1 cellular context compared by ENCODE assay signal in the genomic region with DNA sequence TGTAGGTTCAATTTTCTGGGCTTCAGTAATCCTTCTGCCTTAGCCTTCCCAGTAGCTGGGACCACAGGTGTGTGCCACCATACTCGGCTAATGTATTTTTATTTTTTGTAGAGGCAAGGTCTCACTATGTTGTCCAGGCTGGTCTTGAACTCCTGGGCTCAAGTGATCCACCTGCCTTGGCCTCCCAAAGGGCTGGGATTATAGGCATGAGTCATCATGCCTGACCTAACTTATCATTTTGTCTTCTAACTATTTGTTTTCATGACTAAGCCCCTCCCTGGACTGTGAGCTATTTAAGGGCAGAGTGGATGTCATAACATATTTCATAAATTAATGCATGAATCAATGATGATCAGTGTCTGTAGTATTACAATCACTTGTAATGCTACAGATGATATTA.
A peak's percentile ranks its signal among the peaks of the same experiment; 100 is the strongest.
TF ChIP-seq lines count a peak whose summit lies in the region.

No MANE protein-coding gene starts in this region.

TF ChIP-seq in K562, 482 proteins besides CTCF, POLR2A, EP300 and RAD21 (continued from another document):
- TF ChIP-seq, protein P1, sequence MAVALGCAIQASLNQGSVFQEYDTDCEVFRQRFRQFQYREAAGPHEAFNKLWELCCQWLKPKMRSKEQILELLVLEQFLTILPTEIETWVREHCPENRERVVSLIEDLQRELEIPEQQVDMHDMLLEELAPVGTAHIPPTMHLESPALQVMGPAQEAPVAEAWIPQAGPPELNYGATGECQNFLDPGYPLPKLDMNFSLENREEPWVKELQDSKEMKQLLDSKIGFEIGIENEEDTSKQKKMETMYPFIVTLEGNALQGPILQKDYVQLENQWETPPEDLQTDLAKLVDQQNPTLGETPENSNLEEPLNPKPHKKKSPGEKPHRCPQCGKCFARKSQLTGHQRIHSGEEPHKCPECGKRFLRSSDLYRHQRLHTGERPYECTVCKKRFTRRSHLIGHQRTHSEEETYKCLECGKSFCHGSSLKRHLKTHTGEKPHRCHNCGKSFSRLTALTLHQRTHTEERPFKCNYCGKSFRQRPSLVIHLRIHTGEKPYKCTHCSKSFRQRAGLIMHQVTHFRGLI (CRISPR knock-in tag; IDR thresholded peaks at IDR 0.05) = no peak
- no peak for TF ChIP-seq COPS2 (conservative IDR thresholded peaks at IDR 0.05)
- no peak for TF ChIP-seq POLR2B (IDR thresholded peaks at IDR 0.05; ENCODE audit: low read depth, partially characterized antibody)
- no peak for TF ChIP-seq ZNF407 (IDR thresholded peaks at IDR 0.05; ENCODE audit: low read depth)
- no peak for TF ChIP-seq RBM14 (IDR thresholded peaks at IDR 0.05; ENCODE audit: borderline replicate concordance, insufficient read depth, low read depth, low read length)
- TF ChIP-seq, protein P2, sequence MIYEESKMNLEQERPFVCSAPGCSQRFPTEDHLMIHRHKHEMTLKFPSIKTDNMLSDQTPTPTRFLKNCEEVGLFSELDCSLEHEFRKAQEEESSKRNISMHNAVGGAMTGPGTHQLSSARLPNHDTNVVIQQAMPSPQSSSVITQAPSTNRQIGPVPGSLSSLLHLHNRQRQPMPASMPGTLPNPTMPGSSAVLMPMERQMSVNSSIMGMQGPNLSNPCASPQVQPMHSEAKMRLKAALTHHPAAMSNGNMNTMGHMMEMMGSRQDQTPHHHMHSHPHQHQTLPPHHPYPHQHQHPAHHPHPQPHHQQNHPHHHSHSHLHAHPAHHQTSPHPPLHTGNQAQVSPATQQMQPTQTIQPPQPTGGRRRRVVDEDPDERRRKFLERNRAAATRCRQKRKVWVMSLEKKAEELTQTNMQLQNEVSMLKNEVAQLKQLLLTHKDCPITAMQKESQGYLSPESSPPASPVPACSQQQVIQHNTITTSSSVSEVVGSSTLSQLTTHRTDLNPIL (CRISPR knock-in tag; IDR thresholded peaks at IDR 0.05) = no peak
- peak; percentile 38; the same call in 1 of the 2 replicates for TF ChIP-seq SMARCE1 (IDR thresholded peaks at IDR 0.05)
- TF ChIP-seq ADNP (tag; IDR thresholded peaks at IDR 0.05) = peak; percentile 93
- no peak for TF ChIP-seq SRSF1 (IDR thresholded peaks at IDR 0.05; ENCODE audit: low read depth, low read length)
- TF ChIP-seq SIN3B (IDR thresholded peaks at IDR 0.05; ENCODE audit: low read depth) = no peak
- TF ChIP-seq ZNF318 (IDR thresholded peaks at IDR 0.05; ENCODE audit: borderline replicate concordance in 1 of 2, low read depth in 1 of 2) = no peak
- peak; percentile 55; the same call in 1 of the 2 replicates for TF ChIP-seq NFE2 (IDR thresholded peaks at IDR 0.05; ENCODE audit: low read depth)
- no peak for TF ChIP-seq GATA2 (CRISPR knock-in tag; IDR thresholded peaks at IDR 0.05)
- TF ChIP-seq, protein P3, sequence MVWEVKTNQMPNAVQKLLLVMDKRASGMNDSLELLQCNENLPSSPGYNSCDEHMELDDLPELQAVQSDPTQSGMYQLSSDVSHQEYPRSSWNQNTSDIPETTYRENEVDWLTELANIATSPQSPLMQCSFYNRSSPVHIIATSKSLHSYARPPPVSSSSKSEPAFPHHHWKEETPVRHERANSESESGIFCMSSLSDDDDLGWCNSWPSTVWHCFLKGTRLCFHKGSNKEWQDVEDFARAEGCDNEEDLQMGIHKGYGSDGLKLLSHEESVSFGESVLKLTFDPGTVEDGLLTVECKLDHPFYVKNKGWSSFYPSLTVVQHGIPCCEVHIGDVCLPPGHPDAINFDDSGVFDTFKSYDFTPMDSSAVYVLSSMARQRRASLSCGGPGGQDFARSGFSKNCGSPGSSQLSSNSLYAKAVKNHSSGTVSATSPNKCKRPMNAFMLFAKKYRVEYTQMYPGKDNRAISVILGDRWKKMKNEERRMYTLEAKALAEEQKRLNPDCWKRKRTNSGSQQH (CRISPR knock-in tag; IDR thresholded peaks at IDR 0.05) = no peak
- TF ChIP-seq, protein P4, sequence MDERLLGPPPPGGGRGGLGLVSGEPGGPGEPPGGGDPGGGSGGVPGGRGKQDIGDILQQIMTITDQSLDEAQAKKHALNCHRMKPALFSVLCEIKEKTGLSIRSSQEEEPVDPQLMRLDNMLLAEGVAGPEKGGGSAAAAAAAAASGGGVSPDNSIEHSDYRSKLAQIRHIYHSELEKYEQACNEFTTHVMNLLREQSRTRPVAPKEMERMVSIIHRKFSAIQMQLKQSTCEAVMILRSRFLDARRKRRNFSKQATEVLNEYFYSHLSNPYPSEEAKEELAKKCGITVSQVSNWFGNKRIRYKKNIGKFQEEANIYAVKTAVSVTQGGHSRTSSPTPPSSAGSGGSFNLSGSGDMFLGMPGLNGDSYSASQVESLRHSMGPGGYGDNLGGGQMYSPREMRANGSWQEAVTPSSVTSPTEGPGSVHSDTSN (CRISPR knock-in tag; IDR thresholded peaks at IDR 0.05; ENCODE audit: low read depth) = no peak
- TF ChIP-seq, protein P4 (tag; conservative IDR thresholded peaks at IDR 0.05; ENCODE audit: low read depth) = peak; percentile 21; the same call in 1 of the 2 replicates
- no peak for TF ChIP-seq ZNF217 (CRISPR knock-in tag; IDR thresholded peaks at IDR 0.05)
- TF ChIP-seq ELK1 (CRISPR knock-in tag; IDR thresholded peaks at IDR 0.05) = no peak
- no peak for TF ChIP-seq HDAC8 (tag; IDR thresholded peaks at IDR 0.05)
